25 cellular contexts compared by ENCODE assay signal in the genomic region with DNA sequence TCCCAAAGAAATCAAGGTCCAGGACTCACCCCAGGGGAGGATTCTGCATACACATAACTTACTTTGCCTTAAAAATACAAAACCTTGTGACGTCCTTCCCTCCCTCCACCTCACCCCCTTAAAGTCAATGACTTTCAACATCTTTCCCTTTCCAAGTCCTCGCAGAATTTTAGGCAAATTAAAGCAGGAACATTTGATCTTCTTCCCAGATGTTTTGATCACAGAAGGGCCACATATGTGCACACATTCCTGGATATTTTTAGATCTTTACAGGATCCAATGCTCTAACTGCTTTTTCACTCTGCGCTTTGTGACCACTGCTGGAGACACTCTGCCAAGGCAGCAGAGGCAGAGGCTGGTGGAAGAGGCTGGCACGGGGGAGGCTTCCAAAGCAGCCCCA.
A peak's percentile ranks its signal among the peaks of the same experiment; 100 is the strongest.
DNase-seq lines count a peak whose midpoint lies in the region; ATAC-seq and TF ChIP-seq lines count a peak whose summit lies in the region.
"Had no signal": no experiment of that assay in that cellular context is flagged by ENCODE, and none has a peak within 500 bp of the region (broad histone marks: within the 10 kb centered on the region; RNA-seq: fewer than 3 reads in every experiment).

No MANE protein-coding gene starts in this region.

- H3K27me3 ChIP-seq in skeletal muscle tissue (ENCODE audit: control insufficient read depth in 3 of 3, insufficient read depth in 3 of 3, low read length in 3 of 3), result no peaks in the 10 kb centered on the region

- DNase-seq in AG09309 (ENCODE audit: low read depth) (peak; percentile 57), RPMI7951 (ENCODE audit: low read depth) (peak; percentile 76), foreskin fibroblast (peak; percentile 80 to 91), GM13977 (ENCODE audit: low spot score) (no peak), NK-92 (lab: John Stamatoyannopoulos, UW; ENCODE audit: unreplicated experiment) (no peak), SHP77 (lab: John Stamatoyannopoulos, UW) (no peak), natural killer cell (no peak)
- DNase-seq: activated CD4-positive, alpha-beta T cell treated with anti-CD3 and anti-CD28 coated beads, Interleukin-2, amount 50 U/mL, for 4 hours; amygdala; CD8-positive, alpha-beta T cell; DMS53; head of caudate nucleus; NCI-H1092 treated with DMSO at 0.1 percent for 48 hours; NCI-H2081; NCI-H510A; NK-92 treated with Interleukin-12 subunit alpha and Interleukin-12 subunit beta, amount 100 ng/mL, for 24 hours; stimulated activated CD4-positive, alpha-beta T cell treated with anti-CD3 and anti-CD28 coated beads, Interleukin-12 subunit alpha, Interleukin-12 subunit beta, amount 100 ng/mL, for 4 hours had no signal

- no peak overlapping the region for H3K27ac Mint-ChIP-seq in natural killer cell
- H3K27ac Mint-ChIP-seq: CD8-positive, alpha-beta T cell; T-helper 2 cell treated with Interferon-gamma antibody and Interleukin-4, amounts not matched to agents 5 μg/mL and 100 μg/mL, for 36 hours; WTC11 had no signal

- no peaks in the 10 kb centered on the region for H3K9me3 ChIP-seq in skeletal muscle tissue (ENCODE audit: control insufficient read depth in 3 of 3, low read length in 3 of 3)
- H3K9me3 ChIP-seq: mucosa of descending colon, prostate gland had no signal

- in situ Hi-C loops in GM13977 (cut with MboI; ENCODE audit: low pct_unique_long_range_greater_than_20kb, low sequenced_read_pairs, unreplicated experiment), result no loop called here

- no peak overlapping the region for H3K4me3 Mint-ChIP-seq in natural killer cell
- H3K4me3 Mint-ChIP-seq: CD8-positive, alpha-beta T cell; neural crest cell; T-helper 2 cell treated with Interferon-gamma antibody and Interleukin-4, amounts not matched to agents 5 μg/mL and 100 μg/mL, for 36 hours; WTC11 had no signal

- peaks cover 4 to 14% of the 10 kb centered on the region in 2 donors for H3K27me3 Mint-ChIP-seq in natural killer cell (ENCODE audit: low read depth in 2 of 2)

- H3K4me1 Mint-ChIP-seq in natural killer cell, result no peaks in the 10 kb centered on the region
- H3K4me1 Mint-ChIP-seq: neural crest cell, WTC11 had no signal

- H3K9me3 Mint-ChIP-seq in natural killer cell, result no peaks in the 10 kb centered on the region
- H3K9me3 Mint-ChIP-seq: CD8-positive, alpha-beta T cell; T-helper 2 cell treated with Interferon-gamma antibody and Interleukin-4, amounts not matched to agents 5 μg/mL and 100 μg/mL, for 36 hours; WTC11 had no signal

- TF ChIP-seq CTCF in AG09309 (IDR thresholded peaks at IDR 0.05; ENCODE audit: control insufficient read depth, insufficient read depth, low read depth, low read length, missing control alignments) (no peak), foreskin fibroblast (IDR thresholded peaks at IDR 0.05; ENCODE audit: low read depth, low read length) (no peak), GM13977 (IDR thresholded peaks at IDR 0.05; ENCODE audit: extremely low read depth, insufficient read depth, missing control alignments) (no peak), natural killer cell (IDR thresholded peaks at IDR 0.05) (no peak)

- H3K4me1 ChIP-seq in skeletal muscle tissue (ENCODE audit: control insufficient read depth in 3 of 3, insufficient read depth in 3 of 3, low read length in 3 of 3), result peaks cover 20 to 34% (median 23%) of the 10 kb centered on the region in 3 donors
- H3K4me1 ChIP-seq: prostate gland had no signal

- intact Hi-C loops in natural killer cell (cut with micrococcal nuclease), result no loop called here

- ATAC-seq in natural killer cell, result no peak
- ATAC-seq: CD8-positive, alpha-beta T cell; WTC11 had no signal

- H3K27ac ChIP-seq in skeletal muscle tissue (ENCODE audit: low read depth, low read length), result peak overlapping the region; percentile 52
- H3K27ac ChIP-seq: epithelial cell of prostate, prostate gland, SK-N-MC had no signal

- H3K36me3 ChIP-seq in skeletal muscle tissue (ENCODE audit: control insufficient read depth in 3 of 3, insufficient read depth in 3 of 3, low read length in 3 of 3), result no peaks in the 10 kb centered on the region
- H3K36me3 ChIP-seq: prostate gland had no signal

- no peak overlapping the region for H3K4me3 ChIP-seq in AG09309 (ENCODE audit: control insufficient read depth, low read depth, low read length)
- no peak overlapping the region for H3K4me3 ChIP-seq in foreskin fibroblast (ENCODE audit: low read depth in 1 of 2, low read length in 2 of 2)
- H3K4me3 ChIP-seq in skeletal muscle tissue (ENCODE audit: low read length in 3 of 3), result no peak overlapping the region
- H3K4me3 ChIP-seq: mucosa of descending colon, prostate gland, SK-N-MC had no signal

- H3K9ac ChIP-seq in skeletal muscle tissue (ENCODE audit: low read depth in 1 of 3, low read length in 3 of 3), result no peak overlapping the region

- no peaks in the 10 kb centered on the region for H3K36me3 Mint-ChIP-seq in natural killer cell
- H3K36me3 Mint-ChIP-seq: CD8-positive, alpha-beta T cell; WTC11 had no signal

Comparison
In these comparisons a context has a peak if more than half of its experiments do, and no peak if none do; other contexts are left out.
1. DNase-seq: peak in AG09309 (single experiment), RPMI7951 (single experiment) and foreskin fibroblast (2 of 2); none in GM13977 (single experiment), NK-92 (single experiment), SHP77 (0 of 2) and natural killer cell (single experiment).